13 cellular contexts compared by ENCODE assay signal in genomic region chr11:12108875-12109453, GRCh38. TPM values are rescaled to one million over a fixed set of nuclear protein-coding genes. Genes with fewer than 3 reads are reported as not detected.
DNase-seq lines count a peak whose midpoint lies in the region; ATAC-seq and TF ChIP-seq lines count a peak whose summit lies in the region.
"Had no signal": no experiment of that assay in that cellular context is flagged by ENCODE, and none has a peak within 500 bp of the region (broad histone marks: within the 10 kb centered on the region; RNA-seq: fewer than 3 reads in every experiment).

No MANE protein-coding gene starts in this region.

- H3K36me3 Mint-ChIP-seq in endothelial cell (ENCODE audit: low read depth, unreplicated experiment) (peaks cover 5% of the 10 kb centered on the region), neural crest cell (ENCODE audit: low read depth) (no peaks in the 10 kb centered on the region)

- peak; percentile 57 for DNase-seq in activated effector memory CD4-positive, alpha-beta T cell treated with anti-CD3 and anti-CD28 coated beads, Interleukin-2, amount 50 U/mL, for 16 hours
- no peak for DNase-seq in activated effector memory CD4-positive, alpha-beta T cell treated with Interleukin-2 at 50 U/mL for 16 hours
- DNase-seq in NCI-H226: peak; percentile 0
- no peak for DNase-seq in endothelial cell (ENCODE audit: low spot score)
- DNase-seq in neural crest cell (ENCODE audit: low read depth, low spot score): no peak
- no peak for DNase-seq in HuH-7.5 (ENCODE audit: low spot score)
- DNase-seq in NCI-H2171 (lab: John Stamatoyannopoulos, UW): no peak
- DNase-seq: activated naive CD4-positive, alpha-beta T cell treated with anti-CD3 and anti-CD28 coated beads, Interleukin-2, amount 50 U/mL, for 16 hours; GDM1; kidney; NCI-H146; SJCRH30 had no signal

- H3K27ac Mint-ChIP-seq in endothelial cell (ENCODE audit: unreplicated experiment) (no peak overlapping the region), neural crest cell (ENCODE audit: unreplicated experiment) (no peak overlapping the region)

- TF ChIP-seq CTCF in endothelial cell (IDR thresholded peaks at IDR 0.05; ENCODE audit: unreplicated experiment): no peak
- no peak for TF ChIP-seq CTCF in neural crest cell (conservative IDR thresholded peaks at IDR 0.05)

- H3K4me3 Mint-ChIP-seq in endothelial cell (ENCODE audit: unreplicated experiment) (peak overlapping the region; percentile 2), neural crest cell (peak overlapping the region; percentile 25)

- H3K9me3 Mint-ChIP-seq in endothelial cell (ENCODE audit: unreplicated experiment) (no peaks in the 10 kb centered on the region), neural crest cell (no peaks in the 10 kb centered on the region)

- ATAC-seq in HG02840 (IDR thresholded peaks at IDR 0.05; ENCODE audit: low FRiP score, unreplicated experiment): no peak

- peaks cover 20% of the 10 kb centered on the region for H3K4me1 Mint-ChIP-seq in endothelial cell (ENCODE audit: unreplicated experiment)
- peaks cover 4% of the 10 kb centered on the region for H3K4me1 Mint-ChIP-seq in neural crest cell

- peaks cover 13% of the 10 kb centered on the region for H3K27me3 Mint-ChIP-seq in endothelial cell (ENCODE audit: unreplicated experiment)
- peaks cover 63% of the 10 kb centered on the region for H3K27me3 Mint-ChIP-seq in neural crest cell (ENCODE audit: low read depth)

RNA-seq across cellular contexts. Expression of gene MICAL2, which starts 1.4 kb away (rescaled TPM):
- total RNA-seq in endothelial cell (ENCODE audit: unreplicated experiment) (21.7 TPM), neural crest cell (1.0 and 1.1 TPM in 2 replicates)

Comparison
In these comparisons a context has a peak if more than half of its experiments do, and no peak if none do; other contexts are left out.
1. DNase-seq: peak in activated effector memory CD4-positive, alpha-beta T cell treated with anti-CD3 and anti-CD28 coated beads, Interleukin-2, amount 50 U/mL, for 16 hours (single experiment) and NCI-H226 (single experiment); none in activated effector memory CD4-positive, alpha-beta T cell treated with Interleukin-2 at 50 U/mL for 16 hours (single experiment), endothelial cell (single experiment), neural crest cell (single experiment), HuH-7.5 (single experiment) and NCI-H2171 (single experiment).
2. RNA of gene MICAL2, which starts 1.4 kb away (total RNA-seq): 21.7 TPM in endothelial cell (single experiment); 1.0 to 1.1 TPM in neural crest cell; every median in the first group is over 10 times any median in the second.